ENCODE assay signal across 8 cellular contexts in genomic region chr12:32755654-32756475, GRCh38.
DNase-seq lines count a peak whose midpoint lies in the region; ATAC-seq and TF ChIP-seq lines count a peak whose summit lies in the region.

Gene YARS2, minus strand, starts transcription at chr12:32755897. Its CDS starts 23 bp downstream, at chr12:32755874.

- DNase-seq in AG04449 (ENCODE audit: low read depth, low spot score) (peak; percentile 94), NCI-H2227 (lab: John Stamatoyannopoulos, UW; ENCODE audit: unreplicated experiment) (peak; percentile 95), cardiac fibroblast (ENCODE audit: low read depth in 2 of 2) (peak; percentile 99 to 100), inferior parietal cortex (ENCODE audit: extremely low spot score) (peak; percentile 98)
- peak; percentile 80 to 84 for DNase-seq in stimulated activated CD4-positive, alpha-beta T cell treated with anti-CD3 and anti-CD28 coated beads, Interleukin-12 subunit alpha, Interleukin-12 subunit beta, amount 100 ng/mL, for 24 hours (ENCODE audit: low read depth in 2 of 2)

- CTCF ChIA-PET in AG04449 (lab: Yijun Ruan, JAX) = interaction anchor here (0.5 to 4.9 kb wide), 39 partner anchors 9 to 1279 kb away, joined by 3 to 92 read pairs (median 6); partner anchors contain the start of gene ALG10

- TF ChIP-seq CTCF in AG04449 (IDR thresholded peaks at IDR 0.05; ENCODE audit: insufficient read depth, low read length, missing control alignments) = peak; percentile 77
- TF ChIP-seq CTCF in WI38 (IDR thresholded peaks at IDR 0.05; ENCODE audit: low read depth, low read length) = peak; percentile 65
- TF ChIP-seq CTCF in cardiac fibroblast (IDR thresholded peaks at IDR 0.05; ENCODE audit: low read depth, low read length) = peak; percentile 65

- POLR2A ChIA-PET in AG04449 (lab: Yijun Ruan, JAX) = interaction anchor here (0.6 to 1.7 kb wide), 7 partner anchors 13 to 1267 kb away, joined by 3 to 13 read pairs (median 4); partner anchors contain the start of genes ALG10 and DNM1L

- ATAC-seq in GM18870 (IDR thresholded peaks at IDR 0.05; ENCODE audit: unreplicated experiment) (peak; percentile 93), HG03139 (IDR thresholded peaks at IDR 0.05; ENCODE audit: unreplicated experiment) (peak; percentile 85)

- H3K4me3 ChIP-seq in AG04449 (ENCODE audit: low read depth, low read length) (peak within 1 kb of the TSS; percentile 98), WI38 (ENCODE audit: low read depth, low read length) (peak within 1 kb of the TSS; percentile 99), cardiac fibroblast (replicated peaks in 1 of 2; ENCODE audit: low read depth in 2 of 2, low read length in 2 of 2) (peak within 1 kb of the TSS; percentile 98 to 100)

Comparison
In these comparisons a context has a peak if more than half of its experiments do, and no peak if none do; other contexts are left out.
1. Peak in every context shown above with its lines: DNase-seq, ATAC-seq and H3K4me3 ChIP-seq.